8 cellular contexts compared by ENCODE assay signal in genomic region chr16:50152386-50152806, GRCh38. TPM values are rescaled to one million over a fixed set of nuclear protein-coding genes. Genes with fewer than 3 reads are reported as not detected.
DNase-seq lines count a peak whose midpoint lies in the region; ATAC-seq, FAIRE-seq and TF ChIP-seq lines count a peak whose summit lies in the region.

No MANE protein-coding gene starts in this region.

- no peak for FAIRE-seq in D721Med (lab: Jason Lieb, UNC)

- peaks cover 23% of the 10 kb centered on the region for H3K4me1 Mint-ChIP-seq in mesothelial cell of epicardium

- no peaks in the 10 kb centered on the region for H3K27me3 Mint-ChIP-seq in mesothelial cell of epicardium (ENCODE audit: low read depth)

- peak overlapping the region; percentile 70 for H3K4me2 ChIP-seq in KMS-11

- peak overlapping the region; percentile 89 for H3K4me3 Mint-ChIP-seq in mesothelial cell of epicardium

- H3K4me3 ChIP-seq in KMS-11 (IDR thresholded peaks at IDR 0.05; ENCODE audit: insufficient read depth, low read depth, low read length) (no peak overlapping the region), coronary artery (peak overlapping the region; percentile 99)

- H3K27me3 ChIP-seq in KMS-11 (ENCODE audit: insufficient read depth, low read depth), result no peaks in the 10 kb centered on the region

- no peaks in the 10 kb centered on the region for H3K36me3 Mint-ChIP-seq in mesothelial cell of epicardium

- TF ChIP-seq CTCF in KMS-11 (conservative IDR thresholded peaks at IDR 0.05; ENCODE audit: low read depth, low read length), result no peak
- no peak for TF ChIP-seq CTCF in coronary artery (IDR thresholded peaks at IDR 0.05)
- TF ChIP-seq CTCF in mesothelial cell of epicardium (IDR thresholded peaks at IDR 0.05; ENCODE audit: unreplicated experiment), result no peak
- TF ChIP-seq CTCF in D721Med (IDR thresholded peaks at IDR 0.05; ENCODE audit: insufficient read depth, missing control alignments), result no peak

- peaks cover 17% of the 10 kb centered on the region for H4K20me1 ChIP-seq in KMS-11 (ENCODE audit: insufficient read depth)

- peak overlapping the region; percentile 96 for H3K27ac Mint-ChIP-seq in mesothelial cell of epicardium

- H3K36me3 ChIP-seq in KMS-11 (ENCODE audit: insufficient read depth), result no peaks in the 10 kb centered on the region

- peaks cover 40% of the 10 kb centered on the region for H3K4me1 ChIP-seq in KMS-11 (ENCODE audit: low read depth, poor library complexity, severe bottlenecking)

- peak overlapping the region; percentile 58 for H2AFZ ChIP-seq in KMS-11 (ENCODE audit: low read depth)

- DNase-seq in ELR (ENCODE audit: low read depth) (peak; percentile 66), coronary artery (ENCODE audit: low spot score) (no peak), mesothelial cell of epicardium (ENCODE audit: low spot score in 2 of 2, unreplicated experiment in 2 of 2) (peak in 1 of 2 experiments; percentile 19), D721Med (ENCODE audit: insufficient read length, low spot score) (no peak)
- DNase-seq in activated CD4-positive, alpha-beta T cell treated with anti-CD3 and anti-CD28 coated beads for 48 hours, result peak; percentile 87
- peak; percentile 59 for DNase-seq in stimulated activated CD8-positive, alpha-beta memory T cell treated with anti-CD3 and anti-CD28 coated beads, Interleukin-4, amount 100 ng/mL, for 24 hours (ENCODE audit: low read depth)

- peak overlapping the region; percentile 82 for H3K9ac ChIP-seq in KMS-11

- peak; percentile 48 for ATAC-seq in GM21717 (IDR thresholded peaks at IDR 0.05; ENCODE audit: unreplicated experiment)

- H3K27ac ChIP-seq in KMS-11, result peak overlapping the region; percentile 86
- peak overlapping the region; percentile 91 to 99 for H3K27ac ChIP-seq in coronary artery

- peaks cover 37% of the 10 kb centered on the region for H3K79me2 ChIP-seq in KMS-11 (ENCODE audit: insufficient read depth, low read depth)

- no peaks in the 10 kb centered on the region for H3K9me3 Mint-ChIP-seq in mesothelial cell of epicardium

RNA-seq across cellular contexts. Expression of gene TENT4B, which starts 0.7 kb away (rescaled TPM):
- 10.9 to 11.5 TPM (median 11.3 TPM) in 3 replicates for total RNA-seq in mesothelial cell of epicardium

Comparison
In these comparisons a context has a peak if more than half of its experiments do, and no peak if none do; other contexts are left out.
1. DNase-seq: peak in ELR (single experiment), activated CD4-positive, alpha-beta T cell treated with anti-CD3 and anti-CD28 coated beads for 48 hours (single experiment) and stimulated activated CD8-positive, alpha-beta memory T cell treated with anti-CD3 and anti-CD28 coated beads, Interleukin-4, amount 100 ng/mL, for 24 hours (single experiment); none in coronary artery (single experiment) and D721Med (single experiment).